Comparison of ENCODE assay signal across 1 cellular context in the genomic region with DNA sequence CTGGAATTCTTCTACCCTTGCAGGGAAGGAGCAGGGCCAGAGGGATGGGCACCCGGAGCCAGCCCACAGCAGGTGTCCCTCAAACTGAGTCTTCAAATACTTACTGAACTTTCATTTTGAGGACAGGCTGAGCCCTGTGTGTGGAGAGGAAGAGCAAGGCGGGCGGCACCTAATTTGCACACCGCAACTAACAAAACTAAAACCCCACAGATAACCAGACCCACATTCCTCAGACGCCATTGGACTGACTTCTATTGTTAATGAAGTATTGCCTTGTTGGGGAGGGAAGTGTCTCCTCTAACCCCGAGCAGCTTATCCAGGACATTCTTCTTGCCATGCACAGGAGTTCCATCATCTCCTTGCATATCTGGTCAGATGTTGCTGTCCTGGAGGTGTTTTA.
TF ChIP-seq lines count a peak whose summit lies in the region.

No MANE protein-coding gene starts in this region.

TF ChIP-seq in WTC11, 78 proteins besides CTCF, POLR2A, EP300 and RAD21 (continued from another document):
- TF ChIP-seq, protein P1, sequence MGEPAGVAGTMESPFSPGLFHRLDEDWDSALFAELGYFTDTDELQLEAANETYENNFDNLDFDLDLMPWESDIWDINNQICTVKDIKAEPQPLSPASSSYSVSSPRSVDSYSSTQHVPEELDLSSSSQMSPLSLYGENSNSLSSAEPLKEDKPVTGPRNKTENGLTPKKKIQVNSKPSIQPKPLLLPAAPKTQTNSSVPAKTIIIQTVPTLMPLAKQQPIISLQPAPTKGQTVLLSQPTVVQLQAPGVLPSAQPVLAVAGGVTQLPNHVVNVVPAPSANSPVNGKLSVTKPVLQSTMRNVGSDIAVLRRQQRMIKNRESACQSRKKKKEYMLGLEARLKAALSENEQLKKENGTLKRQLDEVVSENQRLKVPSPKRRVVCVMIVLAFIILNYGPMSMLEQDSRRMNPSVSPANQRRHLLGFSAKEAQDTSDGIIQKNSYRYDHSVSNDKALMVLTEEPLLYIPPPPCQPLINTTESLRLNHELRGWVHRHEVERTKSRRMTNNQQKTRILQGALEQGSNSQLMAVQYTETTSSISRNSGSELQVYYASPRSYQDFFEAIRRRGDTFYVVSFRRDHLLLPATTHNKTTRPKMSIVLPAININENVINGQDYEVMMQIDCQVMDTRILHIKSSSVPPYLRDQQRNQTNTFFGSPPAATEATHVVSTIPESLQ (CRISPR knock-in tag; IDR thresholded peaks at IDR 0.05), result no peak
- TF ChIP-seq TP53 (CRISPR knock-in tag; IDR thresholded peaks at IDR 0.05) (no peak), GRHL2 (CRISPR knock-in tag; IDR thresholded peaks at IDR 0.05; ENCODE audit: insufficient replicate concordance, severe bottlenecking) (no peak), TEAD4 (CRISPR knock-in tag; IDR thresholded peaks at IDR 0.05) (no peak), SP1 (CRISPR knock-in tag; conservative IDR thresholded peaks at IDR 0.05) (no peak), HMGA2 (CRISPR knock-in tag; IDR thresholded peaks at IDR 0.05) (no peak)
- TF ChIP-seq, protein P2, sequence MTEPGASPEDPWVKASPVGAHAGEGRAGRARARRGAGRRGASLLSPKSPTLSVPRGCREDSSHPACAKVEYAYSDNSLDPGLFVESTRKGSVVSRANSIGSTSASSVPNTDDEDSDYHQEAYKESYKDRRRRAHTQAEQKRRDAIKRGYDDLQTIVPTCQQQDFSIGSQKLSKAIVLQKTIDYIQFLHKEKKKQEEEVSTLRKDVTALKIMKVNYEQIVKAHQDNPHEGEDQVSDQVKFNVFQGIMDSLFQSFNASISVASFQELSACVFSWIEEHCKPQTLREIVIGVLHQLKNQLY (CRISPR knock-in tag; IDR thresholded peaks at IDR 0.05), result no peak
- TF ChIP-seq, protein P3, sequence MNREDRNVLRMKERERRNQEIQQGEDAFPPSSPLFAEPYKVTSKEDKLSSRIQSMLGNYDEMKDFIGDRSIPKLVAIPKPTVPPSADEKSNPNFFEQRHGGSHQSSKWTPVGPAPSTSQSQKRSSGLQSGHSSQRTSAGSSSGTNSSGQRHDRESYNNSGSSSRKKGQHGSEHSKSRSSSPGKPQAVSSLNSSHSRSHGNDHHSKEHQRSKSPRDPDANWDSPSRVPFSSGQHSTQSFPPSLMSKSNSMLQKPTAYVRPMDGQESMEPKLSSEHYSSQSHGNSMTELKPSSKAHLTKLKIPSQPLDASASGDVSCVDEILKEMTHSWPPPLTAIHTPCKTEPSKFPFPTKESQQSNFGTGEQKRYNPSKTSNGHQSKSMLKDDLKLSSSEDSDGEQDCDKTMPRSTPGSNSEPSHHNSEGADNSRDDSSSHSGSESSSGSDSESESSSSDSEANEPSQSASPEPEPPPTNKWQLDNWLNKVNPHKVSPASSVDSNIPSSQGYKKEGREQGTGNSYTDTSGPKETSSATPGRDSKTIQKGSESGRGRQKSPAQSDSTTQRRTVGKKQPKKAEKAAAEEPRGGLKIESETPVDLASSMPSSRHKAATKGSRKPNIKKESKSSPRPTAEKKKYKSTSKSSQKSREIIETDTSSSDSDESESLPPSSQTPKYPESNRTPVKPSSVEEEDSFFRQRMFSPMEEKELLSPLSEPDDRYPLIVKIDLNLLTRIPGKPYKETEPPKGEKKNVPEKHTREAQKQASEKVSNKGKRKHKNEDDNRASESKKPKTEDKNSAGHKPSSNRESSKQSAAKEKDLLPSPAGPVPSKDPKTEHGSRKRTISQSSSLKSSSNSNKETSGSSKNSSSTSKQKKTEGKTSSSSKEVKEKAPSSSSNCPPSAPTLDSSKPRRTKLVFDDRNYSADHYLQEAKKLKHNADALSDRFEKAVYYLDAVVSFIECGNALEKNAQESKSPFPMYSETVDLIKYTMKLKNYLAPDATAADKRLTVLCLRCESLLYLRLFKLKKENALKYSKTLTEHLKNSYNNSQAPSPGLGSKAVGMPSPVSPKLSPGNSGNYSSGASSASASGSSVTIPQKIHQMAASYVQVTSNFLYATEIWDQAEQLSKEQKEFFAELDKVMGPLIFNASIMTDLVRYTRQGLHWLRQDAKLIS (CRISPR knock-in tag; IDR thresholded peaks at IDR 0.05; ENCODE audit: borderline replicate concordance), result no peak
